Comparison of ENCODE assay signal across 12 cellular contexts in genomic region chr2:46719499-46719898, GRCh38. TPM values are rescaled to one million over a fixed set of nuclear protein-coding genes. Genes with fewer than 3 reads are reported as not detected.
DNase-seq lines count a peak whose midpoint lies in the region; ATAC-seq and TF ChIP-seq lines count a peak whose summit lies in the region.
"Had no signal": no experiment of that assay in that cellular context is flagged by ENCODE, and none has a peak within 500 bp of the region (broad histone marks: within the 10 kb centered on the region; RNA-seq: fewer than 3 reads in every experiment).

No MANE protein-coding gene starts in this region.

- peaks cover 100% of the 10 kb centered on the region for H3K79me2 ChIP-seq in hepatocyte

- H3K27ac ChIP-seq in hepatocyte, result no peak overlapping the region
- H3K27ac ChIP-seq: thoracic aorta had no signal

- no peaks in the 10 kb centered on the region for H3K9me3 ChIP-seq in hepatocyte (ENCODE audit: low read depth)
- H3K9me3 ChIP-seq: thoracic aorta had no signal

- DNase-seq in EL (peak; percentile 62), RPMI7951 (ENCODE audit: low read depth) (peak; percentile 34), fibroblast of pulmonary artery (ENCODE audit: low read depth) (peak; percentile 63), skeletal muscle cell (ENCODE audit: low read depth) (peak; percentile 54), hepatocyte (ENCODE audit: low spot score) (no peak), DMS79 treated with DMSO at 0.1 percent for 48 hours (lab: John Stamatoyannopoulos, UW) (no peak)
- DNase-seq: activated CD4-positive, alpha-beta T cell treated with anti-CD3 and anti-CD28 coated beads, Interleukin-2, amount 50 U/mL, for 4 hours; activated naive CD4-positive, alpha-beta T cell treated with Interleukin-2 at 50 U/mL for 16 hours; esophagus squamous epithelium; T-helper 17 cell had no signal

- H4K20me1 ChIP-seq in hepatocyte (ENCODE audit: insufficient read depth, poor library complexity, severe bottlenecking), result peaks cover 55% of the 10 kb centered on the region

- no peak overlapping the region for H3K4me2 ChIP-seq in hepatocyte

- ATAC-seq in GM19351 (IDR thresholded peaks at IDR 0.05; ENCODE audit: unreplicated experiment), result no peak
- ATAC-seq: T-helper 17 cell had no signal

- WGBS in hepatocyte (ENCODE audit: low lambda C conversion rate, missing lambda C conversion rate), result 85% methylated on average over 5 of the region's 5 CpGs

- no peaks in the 10 kb centered on the region for H3K27me3 ChIP-seq in hepatocyte
- H3K27me3 ChIP-seq: esophagus squamous epithelium had no signal

- no peaks in the 10 kb centered on the region for H3K36me3 ChIP-seq in hepatocyte (replicated peaks; ENCODE audit: insufficient read depth, low read depth)
- H3K36me3 ChIP-seq: esophagus squamous epithelium, thoracic aorta had no signal

- H3K9me2 ChIP-seq in hepatocyte (replicated peaks; ENCODE audit: insufficient read depth), result no peaks in the 10 kb centered on the region

- H3K4me1 ChIP-seq in hepatocyte (ENCODE audit: insufficient read depth), result peaks cover 8% of the 10 kb centered on the region

- no peak overlapping the region for H2AFZ ChIP-seq in hepatocyte

- no peak overlapping the region for H3K4me3 ChIP-seq in fibroblast of pulmonary artery (replicated peaks; ENCODE audit: low read depth, low read length)
- H3K4me3 ChIP-seq in skeletal muscle cell (ENCODE audit: low read depth, low read length), result no peak overlapping the region
- no peak overlapping the region for H3K4me3 ChIP-seq in hepatocyte
- H3K4me3 ChIP-seq: esophagus squamous epithelium, thoracic aorta had no signal

- no peak for TF ChIP-seq CTCF in fibroblast of pulmonary artery (IDR thresholded peaks at IDR 0.05; ENCODE audit: low read length, missing control alignments)
- no peak for TF ChIP-seq CTCF in hepatocyte (IDR thresholded peaks at IDR 0.05; ENCODE audit: poor library complexity)

RNA-seq across cellular contexts. Expression of gene SOCS5, which starts 20.4 kb away (rescaled TPM):
- total RNA-seq in RPMI7951 (2014; rRNA removed; shearing (Covaris generic)), result 52.6 and 60.3 TPM in 2 replicates
- 28.8 and 31.6 TPM in 2 replicates for total RNA-seq in hepatocyte
- polyA plus RNA-seq in hepatocyte, result 5.0 and 7.4 TPM in 2 replicates

Comparison
In these comparisons a context has a peak if more than half of its experiments do, and no peak if none do; other contexts are left out.
1. DNase-seq: peak in EL (single experiment), RPMI7951 (single experiment), fibroblast of pulmonary artery (single experiment) and skeletal muscle cell (single experiment); none in hepatocyte (single experiment) and DMS79 treated with DMSO at 0.1 percent for 48 hours (single experiment).